In genomic region chr3:59798372-59799086, GRCh38 we compare ENCODE assay signal across 2 cellular contexts.
A peak's percentile ranks its signal among the peaks of the same experiment; 100 is the strongest.
TF ChIP-seq lines count a peak whose summit lies in the region.

No MANE protein-coding gene starts in this region.

TF ChIP-seq in HepG2, 621 proteins besides CTCF, POLR2A, EP300 and RAD21 (continues in another document):
- TF ChIP-seq GLMP (CRISPR knock-in tag; IDR thresholded peaks at IDR 0.05; ENCODE audit: borderline replicate concordance) (no peak), HNF4G (IDR thresholded peaks at IDR 0.05; ENCODE audit: borderline replicate concordance, low read depth, low read length) (peak; percentile 81), HNF4G (CRISPR knock-in tag; IDR thresholded peaks at IDR 0.05; ENCODE audit: borderline replicate concordance, low read depth) (0 out of 2 replicates have a peak, but pooled peaks have one; percentile 53), ZNF770 (CRISPR knock-in tag; IDR thresholded peaks at IDR 0.05) (peak; percentile 33; the same call in 1 of the 2 replicates), ZNF496 (CRISPR knock-in tag; IDR thresholded peaks at IDR 0.05; ENCODE audit: insufficient replicate concordance) (no peak), ZNF644 (CRISPR knock-in tag; IDR thresholded peaks at IDR 0.05; ENCODE audit: low read depth) (0 out of 2 replicates have a peak, but pooled peaks have one; percentile 56), LBX2 (CRISPR knock-in tag; IDR thresholded peaks at IDR 0.05; ENCODE audit: borderline replicate concordance) (no peak), MIER2 (CRISPR knock-in tag; IDR thresholded peaks at IDR 0.05) (peak; percentile 50), FOXM1 (CRISPR knock-in tag; IDR thresholded peaks at IDR 0.05) (no peak), CREB3 (CRISPR knock-in tag; IDR thresholded peaks at IDR 0.05) (no peak), ZNF772 (CRISPR knock-in tag; IDR thresholded peaks at IDR 0.05) (no peak), RNF219 (CRISPR knock-in tag; IDR thresholded peaks at IDR 0.05) (0 out of 2 replicates have a peak, but pooled peaks have one; percentile 53), SOX13 (IDR thresholded peaks at IDR 0.05) (no peak), SOX13 (CRISPR knock-in tag; conservative IDR thresholded peaks at IDR 0.05 in 1 of 2, IDR thresholded peaks at IDR 0.05 in 1 of 2) (peak in 1 of 2 experiments; percentile 73; a peak in 2 of 4 replicates), NBN (conservative IDR thresholded peaks at IDR 0.05) (no peak), ATF6 (CRISPR knock-in tag; conservative IDR thresholded peaks at IDR 0.05) (no peak), KDM4B (CRISPR knock-in tag; IDR thresholded peaks at IDR 0.05) (peak; percentile 33; the same call in 1 of the 2 replicates), ZKSCAN8 (CRISPR knock-in tag; IDR thresholded peaks at IDR 0.05; ENCODE audit: borderline replicate concordance) (peak; percentile 73; the same call in 1 of the 2 replicates), HDAC1 (CRISPR knock-in tag; IDR thresholded peaks at IDR 0.05) (peak; percentile 84), SMARCE1 (IDR thresholded peaks at IDR 0.05; ENCODE audit: borderline replicate concordance) (peak; percentile 21; the same call in 1 of the 2 replicates), KLF16 (CRISPR knock-in tag; IDR thresholded peaks at IDR 0.05) (0 out of 4 replicates have a peak, but pooled peaks of 1 of the 2 experiments have one; percentile 21), GFI1 (CRISPR knock-in tag; IDR thresholded peaks at IDR 0.05; ENCODE audit: borderline replicate concordance) (peak; percentile 70)

TF ChIP-seq in GM12878, 131 proteins besides CTCF, POLR2A, EP300 and RAD21:
- TF ChIP-seq NKRF (conservative IDR thresholded peaks at IDR 0.05) (no peak), NFIC (IDR thresholded peaks at IDR 0.05; ENCODE audit: low read depth, low read length) (no peak), ZNF24 (IDR thresholded peaks at IDR 0.05) (no peak), IRF3 (IDR thresholded peaks at IDR 0.05) (no peak), ZBTB33 (IDR thresholded peaks at IDR 0.05) (no peak)
